In the genomic region with DNA sequence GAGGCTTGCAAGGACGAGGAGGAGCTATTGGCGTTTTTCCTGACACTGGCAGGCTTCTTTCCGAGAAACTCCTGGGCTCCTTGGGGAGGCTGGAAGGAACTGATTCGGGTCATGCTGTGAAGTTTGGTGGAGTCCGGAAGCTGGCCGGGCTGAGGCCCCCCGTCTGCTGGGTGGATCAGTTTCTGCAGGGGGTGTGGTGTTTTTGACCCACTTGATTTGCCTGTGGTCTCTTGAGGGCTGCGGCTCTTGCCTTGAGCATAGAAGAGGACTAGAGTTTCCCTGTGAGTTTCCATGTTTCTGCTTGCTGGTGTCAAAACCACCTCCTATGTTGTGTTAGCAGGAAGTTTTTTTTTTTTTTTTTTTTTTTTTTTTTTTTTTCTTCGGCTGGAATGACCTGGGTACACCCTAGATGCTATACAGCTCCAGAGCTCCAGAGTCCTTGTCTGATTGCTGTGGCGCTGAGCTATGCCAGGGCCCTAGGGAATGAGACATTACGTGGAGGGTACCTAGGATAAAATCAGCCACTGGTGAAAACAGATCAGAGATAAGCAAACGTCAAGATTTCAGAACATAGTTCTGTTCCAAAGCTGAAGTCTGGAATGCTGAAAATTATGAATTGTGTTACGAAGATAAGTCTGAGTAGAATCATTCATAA, we compare ENCODE assay signal across 8 cellular contexts. TPM values are rescaled to one million over a fixed set of nuclear protein-coding genes. Genes with fewer than 3 reads are reported as not detected.
DNase-seq lines count a peak whose midpoint lies in the region; ATAC-seq and TF ChIP-seq lines count a peak whose summit lies in the region.

No MANE protein-coding gene starts in this region.

- peak overlapping the region; percentile 84 for H3K9ac ChIP-seq in fibroblast of lung (ENCODE audit: insufficient read depth, low read length)

- no peaks in the 10 kb centered on the region for H4K20me1 ChIP-seq in fibroblast of lung (ENCODE audit: control insufficient read depth, extremely low read depth, insufficient read depth, low read length)

- peak overlapping the region; percentile 98 for H3K27ac Mint-ChIP-seq in activated CD4-positive, alpha-beta T cell treated with anti-CD3 and anti-CD28 coated beads, Interleukin-2, amount 10 ng/mL, durations not matched to agents 7 days and 5 days

- DNase-seq in AG04450 (ENCODE audit: low read depth, low spot score) (no peak), fibroblast of lung (ENCODE audit: low read depth in 2 of 2) (peak in 1 of 2 donors; percentile 8), mesenteric fat pad (ENCODE audit: low spot score) (no peak), hippocampal formation (lab: John Stamatoyannopoulos, UW) (no peak)
- peak; percentile 41 for DNase-seq in activated CD4-positive, alpha-beta T cell treated with anti-CD3 and anti-CD28 coated beads, Interleukin-2, amount 10 ng/mL, durations not matched to agents 7 days and 5 days

- H3K79me2 ChIP-seq in fibroblast of lung (ENCODE audit: control insufficient read depth, insufficient read depth, low read length): peaks cover 55% of the 10 kb centered on the region

- peak overlapping the region; percentile 89 for H3K4me2 ChIP-seq in fibroblast of lung (ENCODE audit: extremely low read depth, insufficient read depth, low read length)

- H2AFZ ChIP-seq in fibroblast of lung (ENCODE audit: low read length) (no peak overlapping the region), neuron (ENCODE audit: low read depth, low read length) (no peak overlapping the region)

- no peaks in the 10 kb centered on the region for H3K27me3 Mint-ChIP-seq in activated CD4-positive, alpha-beta T cell treated with anti-CD3 and anti-CD28 coated beads, Interleukin-2, amount 10 ng/mL, durations not matched to agents 7 days and 5 days

- CTCF ChIA-PET in AG04450 (lab: Charles Lee): interaction anchor here (1.1 kb wide), 1 partner anchor 22 kb away, joined by 3 read pairs; no protein-coding TSS in a partner anchor
- CTCF ChIA-PET in activated CD4-positive, alpha-beta T cell treated with anti-CD3 and anti-CD28 coated beads, Interleukin-2, amount 10 ng/mL, durations not matched to agents 7 days and 5 days (lab: Charles Lee): interaction anchor here (0.8 to 2.2 kb wide), 9 partner anchors 9 to 728 kb away, joined by 3 to 9 read pairs (median 6); no protein-coding TSS in a partner anchor

- H3K36me3 ChIP-seq in fibroblast of lung (ENCODE audit: control insufficient read depth, insufficient read depth, low read length): peaks cover 3% of the 10 kb centered on the region
- peaks cover 2% of the 10 kb centered on the region for H3K36me3 ChIP-seq in neuron (ENCODE audit: insufficient read depth, low read length)

- H3K36me3 Mint-ChIP-seq in activated CD4-positive, alpha-beta T cell treated with anti-CD3 and anti-CD28 coated beads, Interleukin-2, amount 10 ng/mL, durations not matched to agents 7 days and 5 days (ENCODE audit: low read depth): peaks cover 21% of the 10 kb centered on the region

- peak overlapping the region; percentile 52 for H3K27ac ChIP-seq in AG04450 (ENCODE audit: low read depth, low read length)
- peak overlapping the region; percentile 91 for H3K27ac ChIP-seq in fibroblast of lung (ENCODE audit: insufficient read depth, low read length)

- POLR2A ChIA-PET in AG04450 (lab: Yijun Ruan, JAX): interaction anchor here (0.6 to 1.5 kb wide), 8 partner anchors 9 to 67 kb away, joined by 3 to 10 read pairs (median 8); no protein-coding TSS in a partner anchor
- POLR2A ChIA-PET in activated CD4-positive, alpha-beta T cell treated with anti-CD3 and anti-CD28 coated beads, Interleukin-2, amount 10 ng/mL, durations not matched to agents 7 days and 5 days (lab: Charles Lee): interaction anchor here (0.7 to 1.4 kb wide), 5 partner anchors 12 to 149 kb away, joined by 3 to 6 read pairs (median 4); no protein-coding TSS in a partner anchor

- H3K9me3 ChIP-seq in AG04450 (ENCODE audit: control insufficient read depth, insufficient read depth, low read length): peaks cover 3% of the 10 kb centered on the region; the same call in 1 of the 2 replicates
- H3K9me3 ChIP-seq in fibroblast of lung (ENCODE audit: control insufficient read depth, insufficient read depth, low read depth, low read length): no peaks in the 10 kb centered on the region
- H3K9me3 ChIP-seq in neuron (ENCODE audit: low read length): no peaks in the 10 kb centered on the region

- H3K4me3 Mint-ChIP-seq in activated CD4-positive, alpha-beta T cell treated with anti-CD3 and anti-CD28 coated beads, Interleukin-2, amount 10 ng/mL, durations not matched to agents 7 days and 5 days: peak overlapping the region; percentile 97

- H3K4me1 ChIP-seq in fibroblast of lung (ENCODE audit: control insufficient read depth, extremely low read depth, insufficient read depth, low read length) (peaks cover 6% of the 10 kb centered on the region), neuron (ENCODE audit: insufficient read depth, low read length) (peaks cover 20% of the 10 kb centered on the region)

- H3K4me3 ChIP-seq in AG04450 (ENCODE audit: low read depth, low read length) (peak overlapping the region; percentile 100), fibroblast of lung (replicated peaks in 1 of 4; ENCODE audit: control extremely low read depth in 1 of 4, insufficient read depth in 1 of 4, low read depth in 3 of 4, low read length in 4 of 4) (peak overlapping the region; percentile 65 to 94 (median 90)), neuron (ENCODE audit: low read length) (peak overlapping the region; percentile 61)

- no peak for TF ChIP-seq CTCF in AG04450 (IDR thresholded peaks at IDR 0.05; ENCODE audit: low read depth, low read length)
- no peak for TF ChIP-seq CTCF in fibroblast of lung (conservative IDR thresholded peaks at IDR 0.05 in 1 of 2, IDR thresholded peaks at IDR 0.05 in 1 of 2; ENCODE audit: low read depth in 1 of 2, low read length in 2 of 2)

- peaks cover 64% of the 10 kb centered on the region for H3K4me1 Mint-ChIP-seq in activated CD4-positive, alpha-beta T cell treated with anti-CD3 and anti-CD28 coated beads, Interleukin-2, amount 10 ng/mL, durations not matched to agents 7 days and 5 days

- H3K27me3 ChIP-seq in AG04450 (ENCODE audit: control insufficient read depth, insufficient read depth, low read length) (no peaks in the 10 kb centered on the region), fibroblast of lung (ENCODE audit: control insufficient read depth, insufficient read depth, low read length) (no peaks in the 10 kb centered on the region), neuron (ENCODE audit: insufficient read depth, low read length) (no peaks in the 10 kb centered on the region)

- ATAC-seq in GM18873 (IDR thresholded peaks at IDR 0.05; ENCODE audit: low FRiP score, unreplicated experiment): peak; percentile 50
- ATAC-seq in HG03196 (IDR thresholded peaks at IDR 0.05; ENCODE audit: unreplicated experiment): peak; percentile 42

- H3K9me3 Mint-ChIP-seq in activated CD4-positive, alpha-beta T cell treated with anti-CD3 and anti-CD28 coated beads, Interleukin-2, amount 10 ng/mL, durations not matched to agents 7 days and 5 days: no peaks in the 10 kb centered on the region

RNA-seq across cellular contexts. Expression of a gene that starts 0.7 kb away (rescaled TPM):
- 19.8 and 21.6 TPM in 2 replicates for polyA plus RNA-seq in AG04450 (2011; rRNA removed)
- polyA minus RNA-seq in AG04450 (2011; rRNA and poly(A)+ RNA removed): 17.1 and 19.6 TPM in 2 replicates
- 10 to 100 TPM; 34.1 to 39.2 TPM for total RNA-seq in activated CD4-positive, alpha-beta T cell treated with anti-CD3 and anti-CD28 coated beads, Interleukin-2, amount 10 ng/mL, durations not matched to agents 7 days and 5 days
- total RNA-seq in fibroblast of lung: 10.3 and 11.6 TPM in 2 replicates
- 16.2 and 17.6 TPM in 2 replicates for polyA plus RNA-seq in fibroblast of lung
- polyA plus RNA-seq in fibroblast of lung (2012): 17.6 and 20.0 TPM in 2 replicates
- 11.7 and 21.2 TPM in 2 replicates for polyA minus RNA-seq in fibroblast of lung (ENCODE audit: low replicate concordance)
- 24.5 TPM for total RNA-seq in mesenteric fat pad

RNA-seq across cellular contexts. Expression of a gene that starts 25.1 kb away (rescaled TPM):
- polyA plus RNA-seq in AG04450 (2011; rRNA removed): 29.0 and 32.9 TPM in 2 replicates
- 45.7 and 51.1 TPM in 2 replicates for polyA minus RNA-seq in AG04450 (2011; rRNA and poly(A)+ RNA removed)
- total RNA-seq in activated CD4-positive, alpha-beta T cell treated with anti-CD3 and anti-CD28 coated beads, Interleukin-2, amount 10 ng/mL, durations not matched to agents 7 days and 5 days: 10 to 100 TPM; 41.8 to 47.1 TPM
- total RNA-seq in fibroblast of lung: 24.9 and 28.2 TPM in 2 replicates
- polyA plus RNA-seq in fibroblast of lung: 19.5 and 23.8 TPM in 2 replicates
- polyA plus RNA-seq in fibroblast of lung (2012): 18.8 and 25.5 TPM in 2 replicates
- 40.7 and 44.1 TPM in 2 replicates for polyA minus RNA-seq in fibroblast of lung (ENCODE audit: low replicate concordance)
- total RNA-seq in mesenteric fat pad: 30.8 TPM
